ENCODE assay signal across 19 cellular contexts in genomic region chr11:32003335-32003734, GRCh38.
DNase-seq lines count a peak whose midpoint lies in the region; TF ChIP-seq lines count a peak whose summit lies in the region.
"Had no signal": no experiment of that assay in that cellular context is flagged by ENCODE, and none has a peak within 500 bp of the region (broad histone marks: within the 10 kb centered on the region; RNA-seq: fewer than 3 reads in every experiment).

No MANE protein-coding gene starts in this region.

- H3K27me3 ChIP-seq in osteoblast (ENCODE audit: insufficient read depth, low read length) = peaks cover 6% of the 10 kb centered on the region

- no peaks in the 10 kb centered on the region for H3K79me2 ChIP-seq in osteoblast (ENCODE audit: insufficient read depth, low read length)

- no peak overlapping the region for H3K4me2 ChIP-seq in osteoblast (ENCODE audit: insufficient read depth, low read length)
- H3K4me2 ChIP-seq: GM23338 had no signal

- no peaks in the 10 kb centered on the region for H4K20me1 ChIP-seq in osteoblast (ENCODE audit: insufficient read depth, low read length)

- H3K27ac ChIP-seq in osteoblast (ENCODE audit: low read depth, low read length) = no peak overlapping the region

- H2AFZ ChIP-seq in osteoblast (ENCODE audit: low read length) = peak overlapping the region; percentile 5
- H2AFZ ChIP-seq: GM23338 had no signal

- peak; percentile 52 for DNase-seq in NCI-H1694 treated with DMSO at 0.1 percent for 48 hours (lab: John Stamatoyannopoulos, UW)
- no peak for DNase-seq in NCI-H1694 (lab: John Stamatoyannopoulos, UW)
- DNase-seq in NCI-H2171 treated with DMSO at 0.1 percent for 48 hours (lab: John Stamatoyannopoulos, UW) = peak; percentile 48
- DNase-seq in kidney glomerular epithelial cell (lab: John Stamatoyannopoulos, UW) = peak; percentile 28
- peak; percentile 58 for DNase-seq in osteoblast (ENCODE audit: insufficient read length, low spot score, missing footprints)
- DNase-seq in OCI-M1 (lab: John Stamatoyannopoulos, UW) = no peak
- no peak for DNase-seq in UCSD-AML1 (lab: John Stamatoyannopoulos, UW; ENCODE audit: unreplicated experiment)
- no peak for DNase-seq in DMS153 treated with DMSO at 0.1 percent for 48 hours (lab: John Stamatoyannopoulos, UW; ENCODE audit: unreplicated experiment)
- DNase-seq: 8988T; BE2C; C1 segment of cervical spinal cord; CD4-positive, CD25-positive, alpha-beta regulatory T cell; CD8-positive, alpha-beta memory T cell; COR-L47; DMS53; DND-41; EL; HCEC 1CT had no signal

- H3K36me3 ChIP-seq in osteoblast (ENCODE audit: insufficient read depth, low read length) = no peaks in the 10 kb centered on the region
- H3K36me3 ChIP-seq: BE2C had no signal

- H3K4me1 ChIP-seq in osteoblast (ENCODE audit: insufficient read depth, low read length) = peaks cover 18% of the 10 kb centered on the region
- H3K4me1 ChIP-seq: BE2C had no signal

- TF ChIP-seq CTCF in osteoblast (IDR thresholded peaks at IDR 0.05; ENCODE audit: extremely low read depth, low read depth, low read length) = no peak

- H3K9me3 ChIP-seq in osteoblast (ENCODE audit: low read depth, low read length) = no peaks in the 10 kb centered on the region
- H3K9me3 ChIP-seq: BE2C had no signal

- no peak overlapping the region for H3K4me3 ChIP-seq in osteoblast (ENCODE audit: insufficient read depth, low read length)
- H3K4me3 ChIP-seq: GM23338 had no signal

Comparison
In these comparisons a context has a peak if more than half of its experiments do, and no peak if none do; other contexts are left out.
1. DNase-seq: peak in NCI-H1694 treated with DMSO at 0.1 percent for 48 hours (single experiment), NCI-H2171 treated with DMSO at 0.1 percent for 48 hours (single experiment), kidney glomerular epithelial cell (single experiment) and osteoblast (single experiment); none in NCI-H1694 (single experiment), OCI-M1 (single experiment), UCSD-AML1 (single experiment) and DMS153 treated with DMSO at 0.1 percent for 48 hours (single experiment).